In the genomic region with DNA sequence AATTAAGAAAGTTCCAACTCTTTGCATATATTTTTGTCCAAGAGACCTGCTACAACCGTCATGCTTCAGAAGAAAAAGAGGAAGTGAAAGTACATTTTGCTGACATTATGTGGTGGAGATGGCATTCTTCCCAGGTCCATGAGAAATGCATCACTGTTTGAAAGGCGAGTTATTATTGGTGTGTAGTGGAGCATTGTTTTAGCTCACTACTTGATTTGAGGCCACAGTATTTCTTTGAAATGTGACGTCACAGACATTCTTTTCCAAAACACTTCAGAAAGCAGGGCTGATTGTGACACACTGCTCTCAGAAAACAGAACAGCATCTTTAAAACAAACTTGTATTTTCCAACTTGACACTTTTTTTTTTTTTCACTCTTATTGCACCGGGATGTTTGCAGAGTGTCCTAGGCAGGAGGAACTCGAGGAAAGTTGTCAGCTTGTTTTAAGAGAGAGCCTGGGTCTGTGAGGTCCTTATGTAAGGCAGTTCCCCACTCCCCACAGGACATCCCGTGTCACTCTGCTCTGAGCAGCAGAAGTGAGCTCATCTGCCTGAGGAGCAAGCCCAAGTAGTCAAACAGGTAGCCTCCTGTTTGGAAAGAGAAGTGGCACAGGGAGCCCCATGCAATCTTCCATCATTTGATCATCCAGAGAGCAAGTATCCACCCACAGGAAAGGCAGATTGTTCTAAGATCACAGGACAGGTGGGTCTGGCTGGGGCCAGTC, we compare ENCODE assay signal across 8 cellular contexts. TPM values are rescaled to one million over a fixed set of nuclear protein-coding genes. Genes with fewer than 3 reads are reported as not detected.
DNase-seq lines count a peak whose midpoint lies in the region; ATAC-seq lines count a peak whose summit lies in the region.

No MANE protein-coding gene starts in this region.

- ATAC-seq in GM21528 (IDR thresholded peaks at IDR 0.05; ENCODE audit: low FRiP score, unreplicated experiment) (peak; percentile 91), Right ventricle myocardium superior (ENCODE audit: poor library complexity) (peak; percentile 91)

- H3K4me1 Mint-ChIP-seq in activated T-helper 2 cell treated with anti-CD3 and anti-CD28 coated beads, Interferon-gamma antibody, Interleukin-2, Interleukin-4, amounts not matched to agents 10 μg/mL and 5 μg/mL and 100 μg/mL, durations not matched to agents 14 hours and 24 hours and 36 hours (ENCODE audit: low read depth): peaks cover 21% of the 10 kb centered on the region

- intact Hi-C loops in activated T-helper 2 cell treated with anti-CD3 and anti-CD28 coated beads, Interferon-gamma antibody, Interleukin-2, Interleukin-4, amounts not matched to agents 10 μg/mL and 5 μg/mL and 100 μg/mL, durations not matched to agents 14 hours and 24 hours and 36 hours (cut with micrococcal nuclease): no loop called here
- intact Hi-C loops in Right ventricle myocardium superior (cut with DNase I): no loop called here

- H3K27ac Mint-ChIP-seq in activated T-helper 2 cell treated with anti-CD3 and anti-CD28 coated beads, Interferon-gamma antibody, Interleukin-2, Interleukin-4, amounts not matched to agents 10 μg/mL and 5 μg/mL and 100 μg/mL, durations not matched to agents 14 hours and 24 hours and 36 hours: peak overlapping the region; percentile 11

- peak overlapping the region; percentile 55 for H3K4me3 Mint-ChIP-seq in activated T-helper 2 cell treated with anti-CD3 and anti-CD28 coated beads, Interferon-gamma antibody, Interleukin-2, Interleukin-4, amounts not matched to agents 10 μg/mL and 5 μg/mL and 100 μg/mL, durations not matched to agents 14 hours and 24 hours and 36 hours (ENCODE audit: low read depth)

- peaks cover 5% of the 10 kb centered on the region for H3K27me3 Mint-ChIP-seq in activated T-helper 2 cell treated with anti-CD3 and anti-CD28 coated beads, Interferon-gamma antibody, Interleukin-2, Interleukin-4, amounts not matched to agents 10 μg/mL and 5 μg/mL and 100 μg/mL, durations not matched to agents 14 hours and 24 hours and 36 hours (ENCODE audit: low read depth)

- no peaks in the 10 kb centered on the region for H3K9me3 Mint-ChIP-seq in activated T-helper 2 cell treated with anti-CD3 and anti-CD28 coated beads, Interferon-gamma antibody, Interleukin-2, Interleukin-4, amounts not matched to agents 10 μg/mL and 5 μg/mL and 100 μg/mL, durations not matched to agents 14 hours and 24 hours and 36 hours

- DNase-seq in GM04503 (ENCODE audit: low read depth) (peak; percentile 67), HT-29 (ENCODE audit: low spot score) (peak; percentile 41), Right ventricle myocardium superior (no peak), putamen (ENCODE audit: low spot score) (peak; percentile 38), T-helper 9 cell (no peak)
- DNase-seq in activated T-helper 2 cell treated with anti-CD3 and anti-CD28 coated beads, Interferon-gamma antibody, Interleukin-2, Interleukin-4, amounts not matched to agents 10 μg/mL and 5 μg/mL and 100 μg/mL, durations not matched to agents 14 hours and 24 hours and 36 hours (ENCODE audit: low spot score): no peak
- DNase-seq in activated CD4-positive, CD25-positive, alpha-beta regulatory T cell (lab: John Stamatoyannopoulos, UW): no peak

- no peaks in the 10 kb centered on the region for H3K36me3 Mint-ChIP-seq in activated T-helper 2 cell treated with anti-CD3 and anti-CD28 coated beads, Interferon-gamma antibody, Interleukin-2, Interleukin-4, amounts not matched to agents 10 μg/mL and 5 μg/mL and 100 μg/mL, durations not matched to agents 14 hours and 24 hours and 36 hours (ENCODE audit: low read depth)

RNA-seq across cellular contexts. Expression of a gene that starts 1.1 kb away (rescaled TPM):
- total RNA-seq in HT-29 (2014; rRNA removed; shearing (Covaris generic)): 0.94 and 1.1 TPM in 2 replicates
- 0.68 and 0.80 TPM in 2 replicates for total RNA-seq in activated T-helper 2 cell treated with anti-CD3 and anti-CD28 coated beads, Interferon-gamma antibody, Interleukin-2, Interleukin-4, amounts not matched to agents 10 μg/mL and 5 μg/mL and 100 μg/mL, durations not matched to agents 14 hours and 24 hours and 36 hours
- total RNA-seq in Right ventricle myocardium superior: 5.9 TPM

Comparison
In these comparisons a context has a peak if more than half of its experiments do, and no peak if none do; other contexts are left out.
1. DNase-seq: peak in GM04503 (single experiment), HT-29 (single experiment) and putamen (single experiment); none in activated T-helper 2 cell treated with anti-CD3 and anti-CD28 coated beads, Interferon-gamma antibody, Interleukin-2, Interleukin-4, amounts not matched to agents 10 μg/mL and 5 μg/mL and 100 μg/mL, durations not matched to agents 14 hours and 24 hours and 36 hours (single experiment), Right ventricle myocardium superior (single experiment), activated CD4-positive, CD25-positive, alpha-beta regulatory T cell (0 of 4) and T-helper 9 cell (single experiment).